3 cellular contexts compared by ENCODE assay signal in the genomic region with DNA sequence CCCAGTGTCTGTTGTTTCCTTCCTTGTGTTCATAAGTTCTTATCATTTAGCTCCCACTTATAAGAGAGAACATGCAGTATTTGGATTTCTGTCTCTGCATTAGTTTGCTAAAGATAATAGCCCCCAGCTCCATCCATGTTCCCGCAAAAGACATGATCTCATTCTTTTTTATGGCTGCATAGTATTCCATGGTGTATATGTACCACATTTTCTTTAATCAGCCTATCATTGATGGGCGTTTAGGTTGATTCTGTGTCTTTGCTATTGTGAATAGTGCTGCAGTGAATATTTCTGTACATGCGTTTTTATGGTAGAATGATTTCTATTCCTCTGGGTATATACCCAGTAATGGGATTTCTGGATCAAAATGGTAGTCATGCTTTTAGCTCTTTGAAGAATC.
TF ChIP-seq lines count a peak whose summit lies in the region.

No MANE protein-coding gene starts in this region.

TF ChIP-seq in HEK293, 187 proteins besides CTCF, POLR2A, EP300 and RAD21:
- peak; percentile 34 for TF ChIP-seq ZNF146 (tag by site-specific recombination; IDR thresholded peaks at IDR 0.05)
TF ChIP-seq in HEK293: peak in this region for 1; not testable (repeated sequence) for 186.

TF ChIP-seq in SK-N-SH treated with all-trans-retinoic acid at 6 μM for 48 hours, 23 proteins besides CTCF, POLR2A, EP300 and RAD21:
- TF ChIP-seq ZNF8 (CRISPR knock-in tag; IDR thresholded peaks at IDR 0.05) = peak; percentile 77

TF ChIP-seq in K562, 482 proteins besides CTCF, POLR2A, EP300 and RAD21:
- TF ChIP-seq SMARCA5 (IDR thresholded peaks at IDR 0.05) (peak; percentile 41; the same call in 1 of the 2 replicates), KDM1A (IDR thresholded peaks at IDR 0.05) (peak; percentile 27 to 39; a peak in 1 of 4 replicates), ZNF146 (CRISPR knock-in tag; IDR thresholded peaks at IDR 0.05; ENCODE audit: unreplicated experiment) (peak; percentile 95), RBM25 (IDR thresholded peaks at IDR 0.05; ENCODE audit: low read depth, low read length, severe bottlenecking) (peak; percentile 28), ADNP (tag; IDR thresholded peaks at IDR 0.05) (peak; percentile 48; the same call in 1 of the 2 replicates), BCOR (IDR thresholded peaks at IDR 0.05) (peak; percentile 63), KLF10 (CRISPR knock-in tag; IDR thresholded peaks at IDR 0.05) (0 out of 2 replicates have a peak, but pooled peaks have one; percentile 16)
